In genomic region chr18:79440316-79440715, GRCh38 we compare ENCODE assay signal across 1 cellular context.
TF ChIP-seq lines count a peak whose summit lies in the region.

No MANE protein-coding gene starts in this region.

TF ChIP-seq in HEK293, 187 proteins besides CTCF, POLR2A, EP300 and RAD21 (continued from another document):
- no peak for TF ChIP-seq ZNF302 (tag by site-specific recombination; IDR thresholded peaks at IDR 0.05; ENCODE audit: low read depth)
- no peak for TF ChIP-seq ZNF560 (tag by site-specific recombination; IDR thresholded peaks at IDR 0.05; ENCODE audit: borderline replicate concordance)
- no peak for TF ChIP-seq ZBTB10 (tag by site-specific recombination; IDR thresholded peaks at IDR 0.05)
